Comparison of ENCODE assay signal across 6 cellular contexts in genomic region chr1:43936470-43937151, GRCh38. TPM values are rescaled to one million over a fixed set of nuclear protein-coding genes. Genes with fewer than 3 reads are reported as not detected.
DNase-seq lines count a peak whose midpoint lies in the region; ATAC-seq and TF ChIP-seq lines count a peak whose summit lies in the region.

No MANE protein-coding gene starts in this region.

- no peak overlapping the region for H3K4me2 ChIP-seq in neural cell (ENCODE audit: low read length)

- TF ChIP-seq RAD21 in neural cell (conservative IDR thresholded peaks at IDR 0.05) = peak; percentile 7

- H3K9ac ChIP-seq in neural cell (ENCODE audit: low read length) = peak overlapping the region; percentile 41

- no peak for TF ChIP-seq EP300 in neural cell (conservative IDR thresholded peaks at IDR 0.05; ENCODE audit: poor library complexity, severe bottlenecking)

- ATAC-seq in GM18870 (IDR thresholded peaks at IDR 0.05; ENCODE audit: unreplicated experiment) (no peak), HG03097 (IDR thresholded peaks at IDR 0.05; ENCODE audit: low FRiP score, unreplicated experiment) (no peak)

- H3K79me2 ChIP-seq in neural cell (replicated peaks; ENCODE audit: insufficient read depth, low read length) = no peaks in the 10 kb centered on the region

- H3K9me3 Mint-ChIP-seq in chondrocyte (ENCODE audit: low read depth) = no peaks in the 10 kb centered on the region

- DNase-seq in SHP77 (lab: John Stamatoyannopoulos, UW) (peak; percentile 30), SHP77 treated with DMSO at 0.1 percent for 48 hours (lab: John Stamatoyannopoulos, UW) (no peak), chondrocyte (ENCODE audit: low spot score) (no peak)

- H3K4me1 Mint-ChIP-seq in chondrocyte (ENCODE audit: low read depth) = peaks cover 15% of the 10 kb centered on the region

- no peaks in the 10 kb centered on the region for H3K9me2 ChIP-seq in neural cell (ENCODE audit: insufficient read depth, low read length)

- peaks cover 10% of the 10 kb centered on the region for H3K27me3 Mint-ChIP-seq in chondrocyte (ENCODE audit: low read depth)

- H3K27ac ChIP-seq in neural cell (ENCODE audit: low read length) = no peak overlapping the region

- TF ChIP-seq CTCF in chondrocyte (IDR thresholded peaks at IDR 0.05) (peak; percentile 47), neural cell (IDR thresholded peaks at IDR 0.05; ENCODE audit: poor library complexity, severe bottlenecking) (peak; percentile 45)

- H2AFZ ChIP-seq in neural cell (ENCODE audit: low read depth, low read length) = no peak overlapping the region

- H4K20me1 ChIP-seq in neural cell (ENCODE audit: insufficient read depth) = no peaks in the 10 kb centered on the region

- H3K36me3 ChIP-seq in neural cell (ENCODE audit: insufficient read depth, low read length) = no peaks in the 10 kb centered on the region

- peaks cover 34% of the 10 kb centered on the region for H3K27me3 ChIP-seq in neural cell (ENCODE audit: insufficient read depth, low read depth, low read length)

- no peaks in the 10 kb centered on the region for H3F3A ChIP-seq in neural cell (ENCODE audit: insufficient read depth, low read length, poor library complexity, severe bottlenecking)

- H3K4me3 Mint-ChIP-seq in chondrocyte (ENCODE audit: unreplicated experiment) = peak overlapping the region; percentile 58

- H3K36me3 Mint-ChIP-seq in chondrocyte (ENCODE audit: low read depth) = peaks cover 3% of the 10 kb centered on the region

- no peaks in the 10 kb centered on the region for H3K9me3 ChIP-seq in neural cell (ENCODE audit: low read length)

- no peak overlapping the region for H3K27ac Mint-ChIP-seq in chondrocyte (ENCODE audit: unreplicated experiment)

- peak overlapping the region; percentile 58 for H3K4me3 ChIP-seq in neural cell (ENCODE audit: low read length)

TF ChIP-seq in neural cell, 6 proteins besides CTCF, POLR2A, EP300 and RAD21:
- no peak for TF ChIP-seq POLR2AphosphoS5 (IDR thresholded peaks at IDR 0.05)
- no peak for TF ChIP-seq MXI1 (conservative IDR thresholded peaks at IDR 0.05; ENCODE audit: poor library complexity, severe bottlenecking)
- TF ChIP-seq SMC3 (conservative IDR thresholded peaks at IDR 0.05; ENCODE audit: poor library complexity) = no peak
- TF ChIP-seq, protein P1, sequence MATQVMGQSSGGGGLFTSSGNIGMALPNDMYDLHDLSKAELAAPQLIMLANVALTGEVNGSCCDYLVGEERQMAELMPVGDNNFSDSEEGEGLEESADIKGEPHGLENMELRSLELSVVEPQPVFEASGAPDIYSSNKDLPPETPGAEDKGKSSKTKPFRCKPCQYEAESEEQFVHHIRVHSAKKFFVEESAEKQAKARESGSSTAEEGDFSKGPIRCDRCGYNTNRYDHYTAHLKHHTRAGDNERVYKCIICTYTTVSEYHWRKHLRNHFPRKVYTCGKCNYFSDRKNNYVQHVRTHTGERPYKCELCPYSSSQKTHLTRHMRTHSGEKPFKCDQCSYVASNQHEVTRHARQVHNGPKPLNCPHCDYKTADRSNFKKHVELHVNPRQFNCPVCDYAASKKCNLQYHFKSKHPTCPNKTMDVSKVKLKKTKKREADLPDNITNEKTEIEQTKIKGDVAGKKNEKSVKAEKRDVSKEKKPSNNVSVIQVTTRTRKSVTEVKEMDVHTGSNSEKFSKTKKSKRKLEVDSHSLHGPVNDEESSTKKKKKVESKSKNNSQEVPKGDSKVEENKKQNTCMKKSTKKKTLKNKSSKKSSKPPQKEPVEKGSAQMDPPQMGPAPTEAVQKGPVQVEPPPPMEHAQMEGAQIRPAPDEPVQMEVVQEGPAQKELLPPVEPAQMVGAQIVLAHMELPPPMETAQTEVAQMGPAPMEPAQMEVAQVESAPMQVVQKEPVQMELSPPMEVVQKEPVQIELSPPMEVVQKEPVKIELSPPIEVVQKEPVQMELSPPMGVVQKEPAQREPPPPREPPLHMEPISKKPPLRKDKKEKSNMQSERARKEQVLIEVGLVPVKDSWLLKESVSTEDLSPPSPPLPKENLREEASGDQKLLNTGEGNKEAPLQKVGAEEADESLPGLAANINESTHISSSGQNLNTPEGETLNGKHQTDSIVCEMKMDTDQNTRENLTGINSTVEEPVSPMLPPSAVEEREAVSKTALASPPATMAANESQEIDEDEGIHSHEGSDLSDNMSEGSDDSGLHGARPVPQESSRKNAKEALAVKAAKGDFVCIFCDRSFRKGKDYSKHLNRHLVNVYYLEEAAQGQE (IDR thresholded peaks at IDR 0.05; ENCODE audit: borderline replicate concordance) = no peak
- no peak for TF ChIP-seq EZH2 (IDR thresholded peaks at IDR 0.05; ENCODE audit: borderline replicate concordance, insufficient read depth, low read length, poor library complexity, severe bottlenecking)
- no peak for TF ChIP-seq TAF1 (IDR thresholded peaks at IDR 0.05; ENCODE audit: low read depth)
TF ChIP-seq in neural cell: peak in this region for 0.

RNA-seq across cellular contexts. Expression of gene ARTN, which starts 3.0 kb away (rescaled TPM):
- 0.50 to 1.6 TPM (median 0.69 TPM) in 3 replicates for total RNA-seq in chondrocyte
- polyA plus RNA-seq in neural cell = 1.4 and 2.2 TPM in 2 replicates
- polyA minus RNA-seq in neural cell = 0.58 TPM in 1 of 2 replicates, not detected in the other

RNA-seq across cellular contexts. Expression of gene IPO13, which starts 10.1 kb away (rescaled TPM):
- 33.4 to 39.2 TPM (median 38.8 TPM) in 3 replicates for total RNA-seq in chondrocyte
- 29.8 and 38.4 TPM in 2 replicates for polyA plus RNA-seq in neural cell
- polyA minus RNA-seq in neural cell = 36.6 and 39.0 TPM in 2 replicates

RNA-seq across cellular contexts. Expression of gene DPH2, which starts 33.2 kb away (rescaled TPM):
- total RNA-seq in chondrocyte = 22.2 to 27.3 TPM (median 22.4 TPM) in 3 replicates
- polyA plus RNA-seq in neural cell = 26.0 and 29.2 TPM in 2 replicates
- polyA minus RNA-seq in neural cell = 13.1 and 16.3 TPM in 2 replicates

RNA-seq across cellular contexts. Expression of gene ATP6V0B, which starts 38.1 kb away (rescaled TPM):
- total RNA-seq in chondrocyte = 112 to 123 TPM (median 122 TPM) in 3 replicates
- polyA plus RNA-seq in neural cell = 580 and 705 TPM in 2 replicates
- 239 and 250 TPM in 2 replicates for polyA minus RNA-seq in neural cell

RNA-seq across cellular contexts. Expression of gene B4GALT2, which starts 42.4 kb away (rescaled TPM):
- 94.8 to 109 TPM (median 99.4 TPM) in 3 replicates for total RNA-seq in chondrocyte
- polyA plus RNA-seq in neural cell = 129 and 147 TPM in 2 replicates
- polyA minus RNA-seq in neural cell = 117 and 141 TPM in 2 replicates

Comparison
In these comparisons a context has a peak if more than half of its experiments do, and no peak if none do; other contexts are left out.
1. DNase-seq: peak in SHP77 (2 of 2); none in SHP77 treated with DMSO at 0.1 percent for 48 hours (single experiment) and chondrocyte (single experiment).